Comparison of ENCODE assay signal across 8 cellular contexts in genomic region chr22:32265882-32266767, GRCh38. TPM values are rescaled to one million over a fixed set of nuclear protein-coding genes. Genes with fewer than 3 reads are reported as not detected.
A peak's percentile ranks its signal among the peaks of the same experiment; 100 is the strongest.
DNase-seq lines count a peak whose midpoint lies in the region; ATAC-seq, FAIRE-seq and TF ChIP-seq lines count a peak whose summit lies in the region.

No MANE protein-coding gene starts in this region.

- H3K4me1 ChIP-seq in BLaER1 treated with 17β-estradiol and CSF1 and Interleukin-3, amounts not matched to agents 10 nM and 100 nM: peaks cover 0 to 13% (median 7%) of the 10 kb centered on the region in 10 experiments; a peak in 13 of 20 replicates
- peaks cover 5% of the 10 kb centered on the region for H3K4me1 ChIP-seq in endothelial cell of umbilical vein (ENCODE audit: control insufficient read depth, extremely low read depth, insufficient read depth, low read length)
- H3K4me1 ChIP-seq in naive thymus-derived CD4-positive, alpha-beta T cell (ENCODE audit: control insufficient read depth in 2 of 2, insufficient read depth in 2 of 2, low read length in 2 of 2): no peaks in the 10 kb centered on the region

- H3K27me3 Mint-ChIP-seq in activated CD8-positive, alpha-beta memory T cell treated with anti-CD3 and anti-CD28 coated beads, Interleukin-2, amount 10 ng/mL, durations not matched to agents 7 days and 5 days: peaks cover 11% of the 10 kb centered on the region
- H3K27me3 Mint-ChIP-seq in naive thymus-derived CD4-positive, alpha-beta T cell: peaks cover 2 to 8% (median 6%) of the 10 kb centered on the region in 5 donors

- H2AFZ ChIP-seq in endothelial cell of umbilical vein (ENCODE audit: low read depth, low read length): peak overlapping the region; percentile 20

- peak overlapping the region; percentile 3 to 70 (median 43); a peak in 18 of 22 replicates for H3K4me2 ChIP-seq in BLaER1 treated with 17β-estradiol and CSF1 and Interleukin-3, amounts not matched to agents 10 nM and 100 nM
- H3K4me2 ChIP-seq in endothelial cell of umbilical vein (ENCODE audit: insufficient read depth, low read length): peak overlapping the region; percentile 48

- H3K4me3 Mint-ChIP-seq in activated CD8-positive, alpha-beta memory T cell treated with anti-CD3 and anti-CD28 coated beads, Interleukin-2, amount 10 ng/mL, durations not matched to agents 7 days and 5 days: no peak overlapping the region
- H3K4me3 Mint-ChIP-seq in naive thymus-derived CD4-positive, alpha-beta T cell: peak overlapping the region in 6 of 10 donors; percentile 8 to 55 (median 30)

- POLR2A ChIA-PET in endothelial cell of umbilical vein (lab: Charles Lee): no interaction called here
- POLR2A ChIA-PET in naive thymus-derived CD4-positive, alpha-beta T cell (lab: Charles Lee): no interaction called here

- H4K20me1 ChIP-seq in BLaER1 treated with 17β-estradiol and CSF1 and Interleukin-3, amounts not matched to agents 10 nM and 100 nM: 0 out of 22 replicates have a peak, but pooled peaks cover 0 to 9% (median 0%) of the 10 kb centered on the region in 11 experiments
- no peaks in the 10 kb centered on the region for H4K20me1 ChIP-seq in endothelial cell of umbilical vein (replicated peaks; ENCODE audit: control insufficient read depth, extremely low read depth, insufficient read depth, low read length)

- CTCF ChIA-PET in activated CD8-positive, alpha-beta memory T cell treated with anti-CD3 and anti-CD28 coated beads, Interleukin-2, amount 10 ng/mL, durations not matched to agents 7 days and 5 days (lab: Charles Lee): interaction anchor here (0.8 to 2.9 kb wide), 23 partner anchors 8 to 600 kb away, joined by 3 to 17 read pairs (median 4); partner anchors contain the start of genes FBXO7 and SLC5A4
- CTCF ChIA-PET in endothelial cell of umbilical vein (lab: Charles Lee): interaction anchor here (0.5 to 3.5 kb wide), 43 partner anchors 8 to 710 kb away, joined by 3 to 63 read pairs (median 4); partner anchors contain the start of gene SLC5A4
- CTCF ChIA-PET in naive thymus-derived CD4-positive, alpha-beta T cell (lab: Charles Lee): interaction anchor here (0.6 to 2.6 kb wide), 13 partner anchors 10 to 619 kb away, joined by 3 to 22 read pairs (median 3); no protein-coding TSS in a partner anchor

- dilution Hi-C loops in endothelial cell of umbilical vein (cut with MboI; ENCODE audit: extremely low pct_ligation_motif_present, low sequenced_read_pairs): no loop called here

- no TSS peak for BruUV-seq in endothelial cell of umbilical vein (replicated peaks; lab: Mats Ljungman, UMichigan)

- peak; percentile 85 for ATAC-seq in activated CD8-positive, alpha-beta memory T cell treated with anti-CD3 and anti-CD28 coated beads, Interleukin-2, amount 10 ng/mL, durations not matched to agents 7 days and 5 days
- peak; percentile 75 for ATAC-seq in naive thymus-derived CD4-positive, alpha-beta T cell
- no peak for ATAC-seq in GM21447 (IDR thresholded peaks at IDR 0.05; ENCODE audit: unreplicated experiment)

- H3K36me3 Mint-ChIP-seq in activated CD8-positive, alpha-beta memory T cell treated with anti-CD3 and anti-CD28 coated beads, Interleukin-2, amount 10 ng/mL, durations not matched to agents 7 days and 5 days: no peaks in the 10 kb centered on the region
- H3K36me3 Mint-ChIP-seq in naive thymus-derived CD4-positive, alpha-beta T cell: no peaks in the 10 kb centered on the region

- intact Hi-C loops in endothelial cell of umbilical vein (cut with micrococcal nuclease): loop anchor here (1.0 to 5.0 kb wide), 7 partner anchors 64 to 599 kb away; no protein-coding TSS in a partner anchor
- intact Hi-C loops in naive thymus-derived CD4-positive, alpha-beta T cell (cut with micrococcal nuclease): loop anchor here (1.0 to 5.0 kb wide), 5 partner anchors 64 to 289 kb away; partner anchors contain the start of gene FBXO7 (in 1 of the 2)

- no peaks in the 10 kb centered on the region for H3K9me1 ChIP-seq in endothelial cell of umbilical vein (replicated peaks; ENCODE audit: control insufficient read depth, extremely low read depth, insufficient read depth, low read length)

- peak overlapping the region in 1 of 11 experiments; percentile 17; a peak in 1 of 22 replicates for H3K27ac ChIP-seq in BLaER1 treated with 17β-estradiol and CSF1 and Interleukin-3, amounts not matched to agents 10 nM and 100 nM
- no peak overlapping the region for H3K27ac ChIP-seq in endothelial cell of umbilical vein (ENCODE audit: insufficient read depth, low read depth, low read length)
- H3K27ac ChIP-seq in naive thymus-derived CD4-positive, alpha-beta T cell (ENCODE audit: low read depth, low read length): no peak overlapping the region

- peak; percentile 57 for DNase-seq in HK-2 (ENCODE audit: unreplicated experiment)
- peak; percentile 45 to 73 for DNase-seq in NOMO-1 (lab: John Stamatoyannopoulos, UW; ENCODE audit: unreplicated experiment in 2 of 2)
- peak; percentile 82 for DNase-seq in activated CD8-positive, alpha-beta memory T cell treated with anti-CD3 and anti-CD28 coated beads, Interleukin-2, amount 10 ng/mL, durations not matched to agents 7 days and 5 days
- peak; percentile 81 for DNase-seq in endothelial cell of umbilical vein (ENCODE audit: low read depth, low spot score)
- DNase-seq in naive thymus-derived CD4-positive, alpha-beta T cell: peak; percentile 11 to 66 (median 56)
- DNase-seq in stimulated activated CD8-positive, alpha-beta memory T cell treated with anti-CD3 and anti-CD28 coated beads, Interleukin-7, amount 100 ng/mL, for 4 hours (ENCODE audit: low read depth in 2 of 2): peak; percentile 39 to 57

- H3K9me3 Mint-ChIP-seq in activated CD8-positive, alpha-beta memory T cell treated with anti-CD3 and anti-CD28 coated beads, Interleukin-2, amount 10 ng/mL, durations not matched to agents 7 days and 5 days (ENCODE audit: low read depth): no peaks in the 10 kb centered on the region
- peaks cover 0 to 4% (median 0%) of the 10 kb centered on the region in 11 donors for H3K9me3 Mint-ChIP-seq in naive thymus-derived CD4-positive, alpha-beta T cell

- peak; percentile 85 for FAIRE-seq in endothelial cell of umbilical vein (lab: Jason Lieb, UNC)

- H3K4me1 Mint-ChIP-seq in activated CD8-positive, alpha-beta memory T cell treated with anti-CD3 and anti-CD28 coated beads, Interleukin-2, amount 10 ng/mL, durations not matched to agents 7 days and 5 days: peaks cover 6% of the 10 kb centered on the region
- peaks cover 0 to 11% (median 7%) of the 10 kb centered on the region in 7 donors for H3K4me1 Mint-ChIP-seq in naive thymus-derived CD4-positive, alpha-beta T cell

- no peak for TF ChIP-seq POLR2A in endothelial cell of umbilical vein (IDR thresholded peaks at IDR 0.05; ENCODE audit: low read depth, low read length)

- H3K36me3 ChIP-seq in BLaER1 treated with 17β-estradiol and CSF1 and Interleukin-3, amounts not matched to agents 10 nM and 100 nM: no peaks in the 10 kb centered on the region
- no peaks in the 10 kb centered on the region for H3K36me3 ChIP-seq in endothelial cell of umbilical vein (ENCODE audit: control insufficient read depth in 2 of 2, extremely low read depth in 1 of 2, insufficient read depth in 2 of 2, low read length in 2 of 2)
- H3K36me3 ChIP-seq in naive thymus-derived CD4-positive, alpha-beta T cell (ENCODE audit: control insufficient read depth in 2 of 3, insufficient read depth in 3 of 3, low read length in 3 of 3): no peaks in the 10 kb centered on the region

- peak; percentile 85 to 90 for TF ChIP-seq CTCF in endothelial cell of umbilical vein (IDR thresholded peaks at IDR 0.05; ENCODE audit: extremely low read depth in 1 of 2, insufficient read depth in 1 of 2, low read depth in 1 of 2, low read length in 2 of 2)

- no peaks in the 10 kb centered on the region for H3K79me2 ChIP-seq in endothelial cell of umbilical vein (ENCODE audit: control insufficient read depth, insufficient read depth, low read length)

- H3K9me3 ChIP-seq in BLaER1 treated with 17β-estradiol and CSF1 and Interleukin-3, amounts not matched to agents 10 nM and 100 nM (replicated peaks in 1 of 11): no peaks in the 10 kb centered on the region
- H3K9me3 ChIP-seq in endothelial cell of umbilical vein (replicated peaks; ENCODE audit: control insufficient read depth, insufficient read depth, low read length): no peaks in the 10 kb centered on the region
- no peaks in the 10 kb centered on the region for H3K9me3 ChIP-seq in naive thymus-derived CD4-positive, alpha-beta T cell (ENCODE audit: control insufficient read depth in 2 of 3, low read length in 3 of 3)

- no peaks in the 10 kb centered on the region for H3K27me3 ChIP-seq in BLaER1 treated with 17β-estradiol and CSF1 and Interleukin-3, amounts not matched to agents 10 nM and 100 nM
- H3K27me3 ChIP-seq in endothelial cell of umbilical vein (ENCODE audit: control insufficient read depth in 2 of 2, insufficient read depth in 2 of 2, low read length in 2 of 2): no peaks in the 10 kb centered on the region
- no peaks in the 10 kb centered on the region for H3K27me3 ChIP-seq in naive thymus-derived CD4-positive, alpha-beta T cell (ENCODE audit: control insufficient read depth in 2 of 2, insufficient read depth in 2 of 2, low read length in 2 of 2)

- H3K4me3 ChIP-seq in BLaER1 treated with 17β-estradiol and CSF1 and Interleukin-3, amounts not matched to agents 10 nM and 100 nM: no peak overlapping the region
- no peak overlapping the region for H3K4me3 ChIP-seq in endothelial cell of umbilical vein (replicated peaks in 1 of 3; ENCODE audit: insufficient read depth in 1 of 3, low read depth in 1 of 3, low read length in 3 of 3)
- no peak overlapping the region for H3K4me3 ChIP-seq in naive thymus-derived CD4-positive, alpha-beta T cell (ENCODE audit: low read length)

- H3K27ac Mint-ChIP-seq in activated CD8-positive, alpha-beta memory T cell treated with anti-CD3 and anti-CD28 coated beads, Interleukin-2, amount 10 ng/mL, durations not matched to agents 7 days and 5 days: no peak overlapping the region
- peak overlapping the region in 1 of 9 donors; percentile 28 for H3K27ac Mint-ChIP-seq in naive thymus-derived CD4-positive, alpha-beta T cell

- H3K9ac ChIP-seq in BLaER1 treated with 17β-estradiol and CSF1 and Interleukin-3, amounts not matched to agents 10 nM and 100 nM: no peak overlapping the region
- H3K9ac ChIP-seq in endothelial cell of umbilical vein (replicated peaks; ENCODE audit: extremely low read depth, insufficient read depth, low read length): peak overlapping the region; percentile 6

RNA-seq across cellular contexts. Expression of gene SLC5A4, which starts 11.0 kb away (rescaled TPM):
- not detected for total RNA-seq in activated CD8-positive, alpha-beta memory T cell treated with anti-CD3 and anti-CD28 coated beads, Interleukin-2, amount 10 ng/mL, durations not matched to agents 7 days and 5 days
- total RNA-seq in endothelial cell of umbilical vein: 1.5 and 1.6 TPM in 2 replicates
- polyA plus RNA-seq in endothelial cell of umbilical vein: 2.8 and 3.0 TPM in 2 replicates
- polyA plus RNA-seq in endothelial cell of umbilical vein (2011; cell fraction: cytosol; rRNA removed): 1.0 and 1.2 TPM in 2 replicates
- 9.6 and 13.3 TPM in 2 replicates for polyA plus RNA-seq in endothelial cell of umbilical vein (2011; cell fraction: nucleus; rRNA removed)
- 1.1 and 1.5 TPM in 2 replicates for polyA plus RNA-seq in endothelial cell of umbilical vein (2012)
- 11.2 and 16.3 TPM in 2 replicates for polyA minus RNA-seq in endothelial cell of umbilical vein
- not detected for polyA minus RNA-seq in endothelial cell of umbilical vein (2011; cell fraction: cytosol; rRNA and poly(A)+ RNA removed)
- polyA minus RNA-seq in endothelial cell of umbilical vein (2011; cell fraction: nucleus; rRNA and poly(A)+ RNA removed): 7.8 and 12.5 TPM in 2 replicates
- total RNA-seq in naive thymus-derived CD4-positive, alpha-beta T cell: not detected
- not detected for polyA plus RNA-seq in naive thymus-derived CD4-positive, alpha-beta T cell
